ENCODE assay signal across 1 cellular context in the genomic region with DNA sequence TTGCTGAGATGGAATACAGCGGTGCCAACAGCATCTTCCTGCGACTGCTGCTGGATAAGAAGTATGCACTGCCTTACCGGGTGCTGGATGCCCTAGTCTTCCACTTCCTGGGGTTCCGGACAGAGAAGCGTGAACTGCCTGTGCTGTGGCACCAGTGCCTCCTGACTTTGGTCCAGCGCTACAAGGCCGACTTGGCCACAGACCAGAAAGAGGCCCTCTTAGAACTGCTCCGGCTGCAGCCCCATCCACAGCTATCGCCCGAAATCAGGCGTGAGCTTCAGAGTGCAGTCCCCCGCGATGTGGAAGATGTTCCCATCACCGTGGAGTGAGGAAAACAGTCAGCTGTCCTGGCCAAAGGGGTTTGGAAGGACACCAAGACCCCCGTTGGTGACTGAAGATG.
TF ChIP-seq lines count a peak whose summit lies in the region.

No MANE protein-coding gene starts in this region.

TF ChIP-seq in GM12878, 131 proteins besides CTCF, POLR2A, EP300 and RAD21:
- no peak for TF ChIP-seq CBX3 (IDR thresholded peaks at IDR 0.05; ENCODE audit: borderline replicate concordance, low read depth)
TF ChIP-seq in GM12878: peak in this region for 0.
